ENCODE assay signal across 17 cellular contexts in genomic region chr12:40474630-40475029, GRCh38.
A peak's percentile ranks its signal among the peaks of the same experiment; 100 is the strongest.
DNase-seq lines count a peak whose midpoint lies in the region; ATAC-seq, FAIRE-seq and TF ChIP-seq lines count a peak whose summit lies in the region.
"Had no signal": no experiment of that assay in that cellular context is flagged by ENCODE, and none has a peak within 500 bp of the region (broad histone marks: within the 10 kb centered on the region; RNA-seq: fewer than 3 reads in every experiment).

No MANE protein-coding gene starts in this region.

- H3K4me3 ChIP-seq in breast epithelium (no peak overlapping the region), H1 (ENCODE audit: extremely low read depth in 1 of 4, insufficient read depth in 2 of 4, low read depth in 3 of 4, low read length in 4 of 4) (no peak overlapping the region), Karpas-422 (ENCODE audit: low read length) (no peak overlapping the region)
- H3K4me3 ChIP-seq: A549, SJSA1 had no signal

- H4K5ac ChIP-seq in H1 (ENCODE audit: insufficient read length, low read depth, low read length) = no peak overlapping the region

- TF ChIP-seq POLR2A in breast epithelium (IDR thresholded peaks at IDR 0.05) (no peak), H1 (IDR thresholded peaks at IDR 0.05; ENCODE audit: control extremely low read depth in 1 of 2, low read depth in 2 of 2, low read length in 2 of 2) (no peak)

- no peaks in the 10 kb centered on the region for H3K79me2 ChIP-seq in H1 (ENCODE audit: control insufficient read depth in 1 of 2, insufficient read depth in 2 of 2, low read length in 2 of 2)
- H3K79me2 ChIP-seq in Karpas-422 (ENCODE audit: low read length) = no peaks in the 10 kb centered on the region

- H2BK5ac ChIP-seq in H1 (ENCODE audit: low read depth, low read length) = peak overlapping the region; percentile 41; the same call in 1 of the 2 replicates

- no peaks in the 10 kb centered on the region for H3K23me2 ChIP-seq in H1 (ENCODE audit: low read depth, low read length)

- H2BK20ac ChIP-seq in H1 (ENCODE audit: low read length) = no peak overlapping the region

- H2BK120ac ChIP-seq in H1 (replicated peaks; ENCODE audit: low read depth, low read length) = peak overlapping the region; percentile 14

- no peak overlapping the region for H3K56ac ChIP-seq in H1 (replicated peaks; ENCODE audit: insufficient read length, low read depth, low read length)

- FAIRE-seq in H1 (lab: Jason Lieb, UNC) = no peak
- FAIRE-seq: A549, G401.6 had no signal

- H3K27ac ChIP-seq in breast epithelium (no peak overlapping the region), H1 (ENCODE audit: low read depth, low read length) (no peak overlapping the region), Karpas-422 (ENCODE audit: low read length) (no peak overlapping the region)
- H3K27ac ChIP-seq: RWPE1, SJSA1 had no signal

- no peak overlapping the region for H3K14ac ChIP-seq in H1 (ENCODE audit: insufficient read length)

- peaks cover 19% of the 10 kb centered on the region for H3K9me3 Mint-ChIP-seq in MCF 10A (ENCODE audit: unreplicated experiment)

- ATAC-seq in GM19452 (IDR thresholded peaks at IDR 0.05; ENCODE audit: unreplicated experiment) = no peak
- no peak for ATAC-seq in HG03571 (IDR thresholded peaks at IDR 0.05; ENCODE audit: unreplicated experiment)
- ATAC-seq: A549, PC-3 had no signal

- H3K9me2 ChIP-seq in Karpas-422 (replicated peaks; ENCODE audit: insufficient read depth, low read length) = 0 out of 2 replicates have a peak, but pooled peaks cover 3% of the 10 kb centered on the region

- no peak overlapping the region for H3K4ac ChIP-seq in H1 (replicated peaks; ENCODE audit: insufficient read length, low read depth, low read length)

- no peak overlapping the region for H3K18ac ChIP-seq in H1 (ENCODE audit: extremely low read depth, low read length)

- no peak for TF ChIP-seq RAD21 in H1 (IDR thresholded peaks at IDR 0.05 in 1 of 2, conservative IDR thresholded peaks at IDR 0.05 in 1 of 2; ENCODE audit: low read depth in 2 of 2, low read length in 2 of 2)

- DNase-seq in MCF 10A (ENCODE audit: unreplicated experiment) (peak; percentile 27), breast epithelium (ENCODE audit: low spot score in 2 of 2) (no peak), NCI-H2171 treated with DMSO at 0.1 percent for 48 hours (lab: John Stamatoyannopoulos, UW) (peak; percentile 47), H1 (ENCODE audit: low read depth in 1 of 2, low spot score in 2 of 2) (no peak), Karpas-422 (no peak)
- DNase-seq: C1 segment of cervical spinal cord, DND-41, NCI-H1436, NCI-H2029, NCI-H524 treated with DMSO at 0.1 percent for 48 hours, PC-3 had no signal

- no peak overlapping the region for H3K23ac ChIP-seq in H1 (ENCODE audit: insufficient read length)

- intact Hi-C loops in MCF 10A (cut with micrococcal nuclease) = no loop called here
- intact Hi-C loops in breast epithelium (cut with DNase I; ENCODE audit: low total_unique reads) = no loop called here

- CTCF ChIA-PET in MCF 10A (lab: Yijun Ruan, JAX) (interaction anchor here (0.6 to 0.9 kb wide), 4 partner anchors 9 to 448 kb away, joined by 3 read pairs; no protein-coding TSS in a partner anchor), H1 (lab: Charles Lee; ENCODE audit: partially characterized antibody) (no interaction called here)

- H3K4me1 Mint-ChIP-seq in MCF 10A (ENCODE audit: insufficient read depth, unreplicated experiment) = no peaks in the 10 kb centered on the region

- H2AFZ ChIP-seq in H1 (ENCODE audit: low read length) = peak overlapping the region; percentile 46; the same call in 1 of the 2 replicates
- no peak overlapping the region for H2AFZ ChIP-seq in Karpas-422 (ENCODE audit: low read length)

- H3K27me3 Mint-ChIP-seq in MCF 10A (ENCODE audit: insufficient read depth, unreplicated experiment) = no peaks in the 10 kb centered on the region

- no peak overlapping the region for H4K8ac ChIP-seq in H1 (ENCODE audit: extremely low read depth, insufficient read depth, low read length)

- H3K79me1 ChIP-seq in H1 (ENCODE audit: low read depth, low read length) = no peaks in the 10 kb centered on the region

- TF ChIP-seq CTCF in MCF 10A (IDR thresholded peaks at IDR 0.05; ENCODE audit: unreplicated experiment) (no peak), breast epithelium (IDR thresholded peaks at IDR 0.05) (no peak), H1 (IDR thresholded peaks at IDR 0.05; ENCODE audit: control extremely low read depth in 1 of 3, insufficient read depth in 1 of 3, low read depth in 1 of 3, low read length in 3 of 3) (no peak)

- 0 out of 2 replicates have a peak overlapping the region, but pooled peaks have one; percentile 1 for H2AK5ac ChIP-seq in H1 (ENCODE audit: low read depth, low read length)

- H3K36me3 ChIP-seq in breast epithelium (no peaks in the 10 kb centered on the region), H1 (ENCODE audit: control insufficient read depth in 2 of 4, insufficient read depth in 4 of 4, low read length in 3 of 4) (peaks cover 0 to 7% (median 0%) of the 10 kb centered on the region in 4 experiments; a peak in 1 of 8 replicates), Karpas-422 (ENCODE audit: insufficient read depth, low read length) (no peaks in the 10 kb centered on the region; the same call in 1 of the 2 replicates)
- H3K36me3 ChIP-seq: SJSA1 had no signal

- POLR2A ChIA-PET in MCF 10A (lab: Yijun Ruan, JAX) = no interaction called here
- POLR2A ChIA-PET in H1 (lab: Charles Lee; ENCODE audit: partially characterized antibody) = no interaction called here

- H3K4me2 ChIP-seq in H1 (ENCODE audit: insufficient read depth in 1 of 2, low read depth in 2 of 2, low read length in 2 of 2) = no peak overlapping the region
- H3K4me2 ChIP-seq in Karpas-422 (ENCODE audit: low read depth, low read length, poor library complexity, severe bottlenecking) = no peak overlapping the region
- H3K4me2 ChIP-seq: A549 had no signal

- BruUV-seq in MCF 10A (replicated peaks; lab: Mats Ljungman, UMichigan) = no TSS peak

- peak overlapping the region; percentile 33; the same call in 1 of the 2 replicates for H2BK12ac ChIP-seq in H1 (ENCODE audit: low read depth, low read length)

- H4K20me1 ChIP-seq in H1 (replicated peaks in 1 of 2; ENCODE audit: control insufficient read depth in 1 of 2, insufficient read depth in 2 of 2, low read length in 2 of 2) (no peaks in the 10 kb centered on the region), Karpas-422 (ENCODE audit: insufficient read depth, low read depth, low read length) (no peaks in the 10 kb centered on the region)

- no peaks in the 10 kb centered on the region for H3K36me3 Mint-ChIP-seq in MCF 10A (ENCODE audit: insufficient read depth, unreplicated experiment)

- TF ChIP-seq EP300 in H1 (IDR thresholded peaks at IDR 0.05; ENCODE audit: borderline replicate concordance in 1 of 2, low read depth in 2 of 2, low read length in 2 of 2) = no peak

- peak overlapping the region; percentile 19 for H3K27ac Mint-ChIP-seq in MCF 10A (ENCODE audit: low read depth, unreplicated experiment)

- H3K27me3 ChIP-seq in breast epithelium (no peaks in the 10 kb centered on the region), H1 (replicated peaks in 1 of 4; ENCODE audit: control insufficient read depth in 3 of 4, extremely low read depth in 1 of 4, insufficient read depth in 3 of 4, low read length in 3 of 4) (no peaks in the 10 kb centered on the region; a peak in 1 of 7 replicates), Karpas-422 (ENCODE audit: low read length) (no peaks in the 10 kb centered on the region)
- H3K27me3 ChIP-seq: SJSA1 had no signal

- H3K9ac ChIP-seq in H1 (replicated peaks in 1 of 4; ENCODE audit: extremely low read depth in 1 of 4, low read depth in 3 of 4, low read length in 3 of 4) = no peak overlapping the region
- no peak overlapping the region for H3K9ac ChIP-seq in Karpas-422 (ENCODE audit: low read length)

- H2BK15ac ChIP-seq in H1 (ENCODE audit: low read length) = no peak overlapping the region

- no peak overlapping the region for H3K4me3 Mint-ChIP-seq in MCF 10A (ENCODE audit: unreplicated experiment)

- H4K91ac ChIP-seq in H1 (replicated peaks; ENCODE audit: insufficient read length, low read length) = peak overlapping the region; percentile 83

- WGBS in H1 (ENCODE audit: extremely low coverage in 1 of 2, insufficient coverage in 1 of 2, insufficient read length in 1 of 2, insufficient replicate concordance in 2 of 2, low coverage in 1 of 2, low lambda C conversion rate in 2 of 2, missing lambda C conversion rate in 1 of 2), 2 experiments = 74% methylated on average over 1 of the region's 1 CpG; no CpG with 5 or more reads in 1 of the 2 experiments

- H3K9me3 ChIP-seq in breast epithelium (no peaks in the 10 kb centered on the region), H1 (ENCODE audit: insufficient read depth in 2 of 2, low read depth in 1 of 2, low read length in 1 of 2) (peaks cover 4 to 6% of the 10 kb centered on the region in 2 experiments), Karpas-422 (ENCODE audit: low read length) (peaks cover 6% of the 10 kb centered on the region; the same call in 1 of the 2 replicates)
- H3K9me3 ChIP-seq: SJSA1 had no signal

- no peaks in the 10 kb centered on the region for H3K4me1 ChIP-seq in breast epithelium
- H3K4me1 ChIP-seq in H1 (replicated peaks in 1 of 4; ENCODE audit: control insufficient read depth in 3 of 4, insufficient read depth in 4 of 4, low read length in 3 of 4) = peaks cover 2 to 12% (median 9%) of the 10 kb centered on the region in 4 experiments; a peak in 5 of 7 replicates
- no peaks in the 10 kb centered on the region for H3K4me1 ChIP-seq in Karpas-422 (ENCODE audit: low read length)
- H3K4me1 ChIP-seq: A549, SJSA1 had no signal

TF ChIP-seq in H1, 55 proteins besides CTCF, POLR2A, EP300 and RAD21 (continues in another document):
- no peak for TF ChIP-seq CBX5 (IDR thresholded peaks at IDR 0.05; ENCODE audit: low read depth, low read length)
- TF ChIP-seq POU5F1 (IDR thresholded peaks at IDR 0.05; ENCODE audit: low read depth, low read length) = no peak
- no peak for TF ChIP-seq BACH1 (IDR thresholded peaks at IDR 0.05; ENCODE audit: low read length)
- no peak for TF ChIP-seq SRF (IDR thresholded peaks at IDR 0.05; ENCODE audit: low read depth, low read length)

Comparison
In these comparisons a context has a peak if more than half of its experiments do, and no peak if none do; other contexts are left out.
1. DNase-seq: peak in MCF 10A (single experiment) and NCI-H2171 treated with DMSO at 0.1 percent for 48 hours (single experiment); none in breast epithelium (0 of 2), H1 (0 of 2) and Karpas-422 (single experiment).